Comparison of ENCODE assay signal across 8 cellular contexts in the genomic region with DNA sequence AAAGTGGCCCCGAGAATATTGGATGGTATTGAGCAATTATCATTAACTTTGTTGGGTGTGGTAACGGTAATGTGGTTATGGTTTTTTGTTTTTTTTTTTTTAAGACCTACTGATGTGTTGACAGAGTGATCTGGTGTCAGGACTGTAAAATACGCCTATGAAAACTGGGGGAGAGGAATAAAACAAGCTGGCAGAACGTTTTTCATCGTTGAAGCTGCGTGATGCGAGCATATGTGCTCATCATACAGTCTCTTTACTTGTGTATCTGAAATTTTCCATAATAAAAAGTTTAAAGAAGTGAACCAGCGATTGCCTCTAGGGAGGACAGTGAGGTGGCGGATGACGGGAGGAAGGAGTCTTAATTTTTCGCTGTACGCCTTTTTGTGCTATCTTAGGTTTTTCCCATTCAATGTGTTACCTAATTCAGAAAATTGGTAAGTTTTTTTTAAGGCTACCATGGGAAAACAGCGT. TPM values are rescaled to one million over a fixed set of nuclear protein-coding genes. Genes with fewer than 3 reads are reported as not detected.
DNase-seq lines count a peak whose midpoint lies in the region; ATAC-seq and TF ChIP-seq lines count a peak whose summit lies in the region.

No MANE protein-coding gene starts in this region.

- peak overlapping the region; percentile 84 to 96 (median 96) for H3K4me3 ChIP-seq in mammary epithelial cell (replicated peaks in 1 of 3; ENCODE audit: insufficient read depth in 1 of 3, low read depth in 2 of 3, low read length in 3 of 3)
- peak overlapping the region; percentile 99 for H3K4me3 ChIP-seq in mucosa of descending colon

- in situ Hi-C loops in mammary epithelial cell (cut with MboI; ENCODE audit: low sequenced_read_pairs in 2 of 2), result no loop called here

- peaks cover 77% of the 10 kb centered on the region for H3K79me2 ChIP-seq in mammary epithelial cell (ENCODE audit: insufficient read depth, low read length)

- H2AFZ ChIP-seq in mammary epithelial cell (ENCODE audit: low read depth, low read length), result peak overlapping the region; percentile 94

- DNase-seq in M059J (ENCODE audit: low read depth) (peak; percentile 14), mammary epithelial cell (peak; percentile 21), mucosa of descending colon (no peak), GDM1 (lab: John Stamatoyannopoulos, UW) (no peak)

- intact Hi-C loops in mammary epithelial cell (cut with micrococcal nuclease) (loop anchor here (5.0 kb wide), 2 partner anchors 120 to 165 kb away; no protein-coding TSS in a partner anchor), mucosa of descending colon (cut with DNase I, micrococcal nuclease) (no loop called here)

- dilution Hi-C loops in mammary epithelial cell (cut with HindIII; ENCODE audit: low sequenced_read_pairs), result loop anchor here (10.0 kb wide), 1 partner anchor 48 kb away; no protein-coding TSS in a partner anchor

- 15% methylated on average over 11 of the region's 13 CpGs for WGBS in mammary epithelial cell (ENCODE audit: low coverage, missing lambda C conversion rate)

- peaks cover 3% of the 10 kb centered on the region; the same call in 1 of the 2 replicates for H3K36me3 ChIP-seq in ES-I3 (ENCODE audit: insufficient read depth, low read length)
- no peaks in the 10 kb centered on the region for H3K36me3 ChIP-seq in mammary epithelial cell (ENCODE audit: insufficient read depth, low read length)
- no peaks in the 10 kb centered on the region for H3K36me3 ChIP-seq in mucosa of descending colon (ENCODE audit: low read depth)

- peak overlapping the region; percentile 73 for H3K9ac ChIP-seq in ES-I3 (ENCODE audit: low read depth, low read length)
- peak overlapping the region; percentile 63 for H3K9ac ChIP-seq in mammary epithelial cell (ENCODE audit: insufficient read depth, low read length)

- TSS peak; percentile 17 for BruUV-seq in mammary epithelial cell (replicated peaks; lab: Mats Ljungman, UMichigan)

- CTCF ChIA-PET in mammary epithelial cell (lab: Charles Lee; ENCODE audit: low non-redundant PET), result interaction anchor here (0.7 kb wide), 1 partner anchor 1543 kb away, joined by 3 read pairs; no protein-coding TSS in a partner anchor

- H3K27me3 ChIP-seq in mammary epithelial cell (ENCODE audit: insufficient read depth, low read length), result no peaks in the 10 kb centered on the region

- peak overlapping the region; percentile 87 for H3K4me2 ChIP-seq in mammary epithelial cell (ENCODE audit: insufficient read depth, low read depth, low read length)

- peak; percentile 4 for ATAC-seq in mucosa of descending colon
- ATAC-seq in GM21447 (IDR thresholded peaks at IDR 0.05; ENCODE audit: unreplicated experiment), result no peak
- no peak for ATAC-seq in HG03442 (IDR thresholded peaks at IDR 0.05; ENCODE audit: unreplicated experiment)
- no peak for ATAC-seq in HG03039 (IDR thresholded peaks at IDR 0.05; ENCODE audit: unreplicated experiment)

- no peak for TF ChIP-seq CTCF in mammary epithelial cell (conservative IDR thresholded peaks at IDR 0.05 in 1 of 2, IDR thresholded peaks at IDR 0.05 in 1 of 2; ENCODE audit: extremely low read depth in 1 of 2, insufficient read depth in 1 of 2, low read depth in 1 of 2, low read length in 2 of 2)
- TF ChIP-seq CTCF in mucosa of descending colon (IDR thresholded peaks at IDR 0.05), result no peak

- H3K9me3 ChIP-seq in ES-I3 (ENCODE audit: control insufficient read depth, insufficient read depth, low read length) (no peaks in the 10 kb centered on the region), mammary epithelial cell (replicated peaks; ENCODE audit: insufficient read depth, low read length) (no peaks in the 10 kb centered on the region), mucosa of descending colon (no peaks in the 10 kb centered on the region)

- peak overlapping the region; percentile 34 for H3K27ac ChIP-seq in mammary epithelial cell (ENCODE audit: insufficient read depth, low read depth, low read length)

- H4K20me1 ChIP-seq in mammary epithelial cell (ENCODE audit: insufficient read depth, low read length), result peaks cover 2% of the 10 kb centered on the region

- H3K4me1 ChIP-seq in ES-I3 (ENCODE audit: insufficient read depth, low read length) (peaks cover 13% of the 10 kb centered on the region; the same call in 1 of the 2 replicates), mammary epithelial cell (ENCODE audit: insufficient read depth, low read length) (peaks cover 10% of the 10 kb centered on the region), mucosa of descending colon (ENCODE audit: low read depth) (peaks cover 34% of the 10 kb centered on the region)

RNA-seq across cellular contexts. Expression of a gene that starts 0.8 kb away (rescaled TPM):
- 22.4 and 32.2 TPM in 2 replicates for total RNA-seq in M059J (2014; rRNA removed; shearing (Covaris generic))
- total RNA-seq in mammary epithelial cell (10 to 100 TPM; 37.5 to 37.8 TPM), mucosa of descending colon (10 to 100 TPM; 32.9 to 37.2 (median 34.0) TPM)
- polyA plus RNA-seq in mammary epithelial cell, result 12.2 TPM
- 60.3 TPM for polyA minus RNA-seq in mammary epithelial cell

Comparison
In these comparisons a context has a peak if more than half of its experiments do, and no peak if none do; other contexts are left out.
1. DNase-seq: peak in M059J (single experiment) and mammary epithelial cell (single experiment); none in mucosa of descending colon (0 of 3) and GDM1 (single experiment).